ENCODE assay signal across 15 cellular contexts in genomic region chr13:74556002-74556551, GRCh38.
DNase-seq lines count a peak whose midpoint lies in the region; ATAC-seq, FAIRE-seq and TF ChIP-seq lines count a peak whose summit lies in the region.
"Had no signal": no experiment of that assay in that cellular context is flagged by ENCODE, and none has a peak within 500 bp of the region (broad histone marks: within the 10 kb centered on the region; RNA-seq: fewer than 3 reads in every experiment).

No MANE protein-coding gene starts in this region.

- no peaks in the 10 kb centered on the region for H3K27me3 Mint-ChIP-seq in T-helper 2 cell treated with Interferon-gamma antibody and Interleukin-4, amounts not matched to agents 5 μg/mL and 100 μg/mL, for 36 hours (ENCODE audit: low read depth)

- H3K4ac ChIP-seq in H1 (replicated peaks; ENCODE audit: insufficient read length, low read depth, low read length) (no peak overlapping the region), neuronal stem cell (ENCODE audit: low read length) (no peak overlapping the region)

- H4K20me1 ChIP-seq in H1 (replicated peaks in 1 of 2; ENCODE audit: control insufficient read depth in 1 of 2, insufficient read depth in 2 of 2, low read length in 2 of 2): no peaks in the 10 kb centered on the region

- TF ChIP-seq POLR2A in H1 (IDR thresholded peaks at IDR 0.05; ENCODE audit: control extremely low read depth in 1 of 2, low read depth in 2 of 2, low read length in 2 of 2): no peak

- H4K5ac ChIP-seq in H1 (ENCODE audit: insufficient read length, low read depth, low read length): no peak overlapping the region

- no peaks in the 10 kb centered on the region for H3K36me3 Mint-ChIP-seq in T-helper 2 cell treated with Interferon-gamma antibody and Interleukin-4, amounts not matched to agents 5 μg/mL and 100 μg/mL, for 36 hours (ENCODE audit: low read depth)
- H3K36me3 Mint-ChIP-seq: CD14-positive monocyte had no signal

- H3K27ac ChIP-seq in H1 (ENCODE audit: low read depth, low read length) (no peak overlapping the region), neuronal stem cell (replicated peaks; ENCODE audit: low read length) (no peak overlapping the region)
- H3K27ac ChIP-seq: KMS-11 had no signal

- no peak for TF ChIP-seq EP300 in H1 (IDR thresholded peaks at IDR 0.05; ENCODE audit: borderline replicate concordance in 1 of 2, low read depth in 2 of 2, low read length in 2 of 2)

- H3K4me3 Mint-ChIP-seq in T-helper 2 cell treated with Interferon-gamma antibody and Interleukin-4, amounts not matched to agents 5 μg/mL and 100 μg/mL, for 36 hours: no peak overlapping the region
- H3K4me3 Mint-ChIP-seq: CD14-positive monocyte, HFFc6 had no signal

- no peaks in the 10 kb centered on the region for H3K79me1 ChIP-seq in H1 (ENCODE audit: low read depth, low read length)
- H3K79me1 ChIP-seq in neuronal stem cell (ENCODE audit: low read depth, low read length): no peaks in the 10 kb centered on the region

- no peak overlapping the region for H3K4me3 ChIP-seq in H1 (ENCODE audit: extremely low read depth in 1 of 4, insufficient read depth in 2 of 4, low read depth in 3 of 4, low read length in 4 of 4)
- H3K4me3 ChIP-seq in neuronal stem cell (ENCODE audit: low read length in 2 of 2): no peak overlapping the region

- H2AK5ac ChIP-seq in H1 (ENCODE audit: low read depth, low read length) (no peak overlapping the region), neuronal stem cell (ENCODE audit: low read depth, low read length) (no peak overlapping the region)

- no peak for ATAC-seq in HG02884 (IDR thresholded peaks at IDR 0.05; ENCODE audit: unreplicated experiment)
- ATAC-seq: Panc1 had no signal

- H3K4me2 ChIP-seq in H1 (ENCODE audit: insufficient read depth in 1 of 2, low read depth in 2 of 2, low read length in 2 of 2) (no peak overlapping the region), neuronal stem cell (ENCODE audit: insufficient read depth, low read length, poor library complexity, severe bottlenecking) (no peak overlapping the region)
- H3K4me2 ChIP-seq: KMS-11 had no signal

- no peak overlapping the region for H2BK20ac ChIP-seq in H1 (ENCODE audit: low read length)

- H3K27me3 ChIP-seq in H1 (replicated peaks in 1 of 4; ENCODE audit: control insufficient read depth in 3 of 4, extremely low read depth in 1 of 4, insufficient read depth in 3 of 4, low read length in 3 of 4): no peaks in the 10 kb centered on the region
- H3K27me3 ChIP-seq in neuronal stem cell (ENCODE audit: control insufficient read depth in 3 of 3, insufficient read depth in 3 of 3, low read depth in 1 of 3, low read length in 3 of 3): no peaks in the 10 kb centered on the region

- TF ChIP-seq CTCF in H1 (IDR thresholded peaks at IDR 0.05; ENCODE audit: control extremely low read depth in 1 of 3, insufficient read depth in 1 of 3, low read depth in 1 of 3, low read length in 3 of 3): no peak

- H3K79me2 ChIP-seq in H1 (ENCODE audit: control insufficient read depth in 1 of 2, insufficient read depth in 2 of 2, low read length in 2 of 2): no peaks in the 10 kb centered on the region

- CTCF ChIA-PET in H1 (lab: Charles Lee; ENCODE audit: partially characterized antibody): no interaction called here

- H3K9ac ChIP-seq in H1 (replicated peaks in 1 of 4; ENCODE audit: extremely low read depth in 1 of 4, low read depth in 3 of 4, low read length in 3 of 4) (no peak overlapping the region), neuronal stem cell (ENCODE audit: low read depth, low read length, poor library complexity) (no peak overlapping the region)
- H3K9ac ChIP-seq: KMS-11 had no signal

- H3K4me1 ChIP-seq in H1 (replicated peaks in 1 of 4; ENCODE audit: control insufficient read depth in 3 of 4, insufficient read depth in 4 of 4, low read length in 3 of 4) (no peaks in the 10 kb centered on the region; a peak in 1 of 7 replicates), neuronal stem cell (ENCODE audit: control insufficient read depth in 2 of 2, insufficient read depth in 1 of 2, low read depth in 1 of 2, low read length in 2 of 2) (peaks cover 4 to 18% of the 10 kb centered on the region in 2 donors)

- H3K56ac ChIP-seq in H1 (replicated peaks; ENCODE audit: insufficient read length, low read depth, low read length): no peak overlapping the region

- WGBS in H1 (ENCODE audit: extremely low coverage in 1 of 2, insufficient coverage in 1 of 2, insufficient read length in 1 of 2, insufficient replicate concordance in 2 of 2, low coverage in 1 of 2, low lambda C conversion rate in 2 of 2, missing lambda C conversion rate in 1 of 2), 2 experiments: 91% methylated on average over 7 of the region's 7 CpGs; no CpG with 5 or more reads in 1 of the 2 experiments
- WGBS in neuronal stem cell (ENCODE audit: extremely low coverage in 2 of 2, insufficient read length in 2 of 2, insufficient replicate concordance in 1 of 2), 2 donors: no CpG with 5 or more reads among the region's 7 CpGs

- no peak overlapping the region for H3K14ac ChIP-seq in H1 (ENCODE audit: insufficient read length)
- H3K14ac ChIP-seq in neuronal stem cell (ENCODE audit: low read length): no peak overlapping the region

- H3K36me3 ChIP-seq in H1 (ENCODE audit: control insufficient read depth in 2 of 4, insufficient read depth in 4 of 4, low read length in 3 of 4) (no peaks in the 10 kb centered on the region), neuronal stem cell (replicated peaks in 1 of 2; ENCODE audit: control insufficient read depth in 2 of 2, insufficient read depth in 2 of 2, low read length in 2 of 2) (no peaks in the 10 kb centered on the region)

- H3K4me1 Mint-ChIP-seq in T-helper 2 cell treated with Interferon-gamma antibody and Interleukin-4, amounts not matched to agents 5 μg/mL and 100 μg/mL, for 36 hours (ENCODE audit: low read depth): no peaks in the 10 kb centered on the region
- H3K4me1 Mint-ChIP-seq: CD14-positive monocyte had no signal

- H4K8ac ChIP-seq in H1 (ENCODE audit: extremely low read depth, insufficient read depth, low read length) (no peak overlapping the region), neuronal stem cell (ENCODE audit: low read depth, low read length) (no peak overlapping the region)

- no peak overlapping the region for H3K27ac Mint-ChIP-seq in T-helper 2 cell treated with Interferon-gamma antibody and Interleukin-4, amounts not matched to agents 5 μg/mL and 100 μg/mL, for 36 hours
- H3K27ac Mint-ChIP-seq: CD14-positive monocyte, HFFc6 had no signal

- DNase-seq in NCI-H1417 treated with DMSO at 0.1 percent for 48 hours (lab: John Stamatoyannopoulos, UW) (peak; percentile 40), NCI-H2227 treated with DMSO at 0.1 percent for 48 hours (lab: John Stamatoyannopoulos, UW) (peak; percentile 6), H1 (ENCODE audit: low read depth in 1 of 2, low spot score in 2 of 2) (no peak), neuronal stem cell (ENCODE audit: low spot score) (no peak)
- DNase-seq in T-helper 2 cell treated with Interferon-gamma antibody and Interleukin-4, amounts not matched to agents 5 μg/mL and 100 μg/mL, for 36 hours (ENCODE audit: low spot score): no peak
- DNase-seq in activated naive CD4-positive, alpha-beta T cell (lab: John Stamatoyannopoulos, UW): no peak
- DNase-seq: COR-L47, EL, HFFc6, NCI-H187 treated with DMSO at 0.1 percent for 48 hours, NCI-H510A treated with DMSO at 0.1 percent for 48 hours had no signal

- no peak for FAIRE-seq in H1 (lab: Jason Lieb, UNC)

- H2BK5ac ChIP-seq in H1 (ENCODE audit: low read depth, low read length): no peak overlapping the region
- no peak overlapping the region for H2BK5ac ChIP-seq in neuronal stem cell (ENCODE audit: low read length)

- no peak overlapping the region for H2BK12ac ChIP-seq in H1 (ENCODE audit: low read depth, low read length)
- H2BK12ac ChIP-seq in neuronal stem cell (ENCODE audit: low read length): no peak overlapping the region

- H2BK15ac ChIP-seq in H1 (ENCODE audit: low read length): no peak overlapping the region
- no peak overlapping the region for H2BK15ac ChIP-seq in neuronal stem cell (ENCODE audit: low read length)

- H4K91ac ChIP-seq in H1 (replicated peaks; ENCODE audit: insufficient read length, low read length) (no peak overlapping the region), neuronal stem cell (ENCODE audit: low read depth, low read length, poor library complexity) (no peak overlapping the region)

- no peaks in the 10 kb centered on the region for H3K9me3 Mint-ChIP-seq in T-helper 2 cell treated with Interferon-gamma antibody and Interleukin-4, amounts not matched to agents 5 μg/mL and 100 μg/mL, for 36 hours
- H3K9me3 Mint-ChIP-seq: HFFc6 had no signal

- H3K9me3 ChIP-seq in H1 (ENCODE audit: insufficient read depth in 2 of 2, low read depth in 1 of 2, low read length in 1 of 2): no peaks in the 10 kb centered on the region
- peaks cover 0 to 7% of the 10 kb centered on the region in 2 donors for H3K9me3 ChIP-seq in neuronal stem cell (replicated peaks in 1 of 2; ENCODE audit: control insufficient read depth in 2 of 2, insufficient read depth in 1 of 2, low read depth in 1 of 2, low read length in 2 of 2)

- H2AFZ ChIP-seq in H1 (ENCODE audit: low read length): 0 out of 2 replicates have a peak overlapping the region, but pooled peaks have one; percentile 30
- H2AFZ ChIP-seq in neuronal stem cell (ENCODE audit: low read length): peak overlapping the region; percentile 27

- no peak overlapping the region for H3K23ac ChIP-seq in H1 (ENCODE audit: insufficient read length)
- H3K23ac ChIP-seq in neuronal stem cell (ENCODE audit: low read depth, low read length, poor library complexity): no peak overlapping the region

- H3K18ac ChIP-seq in H1 (ENCODE audit: extremely low read depth, low read length) (no peak overlapping the region), neuronal stem cell (ENCODE audit: low read length) (no peak overlapping the region)

- POLR2A ChIA-PET in H1 (lab: Charles Lee; ENCODE audit: partially characterized antibody): no interaction called here

- no peaks in the 10 kb centered on the region for H3K23me2 ChIP-seq in H1 (ENCODE audit: low read depth, low read length)

- no peak overlapping the region for H2BK120ac ChIP-seq in H1 (replicated peaks; ENCODE audit: low read depth, low read length)
- H2BK120ac ChIP-seq in neuronal stem cell (ENCODE audit: low read depth, low read length): no peak overlapping the region

- no peak for TF ChIP-seq RAD21 in H1 (IDR thresholded peaks at IDR 0.05 in 1 of 2, conservative IDR thresholded peaks at IDR 0.05 in 1 of 2; ENCODE audit: low read depth in 2 of 2, low read length in 2 of 2)

TF ChIP-seq in H1, 55 proteins besides CTCF, POLR2A, EP300 and RAD21 (continues in another document):
- TF ChIP-seq PHF8 (conservative IDR thresholded peaks at IDR 0.05; ENCODE audit: low read depth, low read length) (no peak), TBP (IDR thresholded peaks at IDR 0.05; ENCODE audit: low read depth, low read length) (no peak), TAF7 (optimal IDR thresholded peaks at IDR 0.05; ENCODE audit: borderline replicate concordance, low read depth, low read length) (no peak), RBBP5 (IDR thresholded peaks at IDR 0.05; ENCODE audit: borderline replicate concordance, low read depth, low read length) (no peak), MAX (IDR thresholded peaks at IDR 0.05) (no peak), SAP30 (IDR thresholded peaks at IDR 0.05; ENCODE audit: insufficient read depth, insufficient replicate concordance, low read length) (no peak)

Comparison
In these comparisons a context has a peak if more than half of its experiments do, and no peak if none do; other contexts are left out.
1. DNase-seq: peak in NCI-H1417 treated with DMSO at 0.1 percent for 48 hours (single experiment) and NCI-H2227 treated with DMSO at 0.1 percent for 48 hours (single experiment); none in H1 (0 of 2), neuronal stem cell (single experiment), T-helper 2 cell treated with Interferon-gamma antibody and Interleukin-4, amounts not matched to agents 5 μg/mL and 100 μg/mL, for 36 hours (single experiment) and activated naive CD4-positive, alpha-beta T cell (0 of 4).